10 cellular contexts compared by ENCODE assay signal in the genomic region with DNA sequence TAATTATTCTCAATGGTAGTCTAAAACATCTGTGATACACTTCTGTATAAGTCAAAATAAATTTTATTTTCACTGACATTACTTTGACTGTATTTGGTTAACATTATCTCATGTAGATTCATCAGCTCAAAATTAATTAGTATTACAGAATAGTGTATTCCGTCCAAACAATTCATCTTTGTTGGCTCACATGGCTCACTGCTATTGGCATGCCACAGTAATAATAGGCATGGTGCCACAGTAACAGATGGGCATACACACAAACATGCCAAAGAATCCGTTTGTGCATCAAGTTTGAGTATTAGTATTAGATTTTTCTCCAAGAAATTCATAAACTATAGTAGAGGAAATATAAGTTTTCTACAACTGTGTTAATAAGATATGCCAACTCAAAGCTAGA.
"Had no signal": no experiment of that assay in that cellular context is flagged by ENCODE, and none has a peak within 500 bp of the region (broad histone marks: within the 10 kb centered on the region; RNA-seq: fewer than 3 reads in every experiment).

No MANE protein-coding gene starts in this region.

- ATAC-seq: esophagus mucosa; left cardiac atrium; psoas muscle; right lobe of liver; stimulated activated naive CD8-positive, alpha-beta T cell treated with anti-CD3 and anti-CD28 coated beads, Interleukin-15, amount 100 ng/mL, for 72 hours had no signal

- DNase-seq: activated CD4-positive, alpha-beta T cell treated with anti-CD3 and anti-CD28 coated beads, Interleukin-2, amount 50 U/mL, for 1 hour; activated CD8-positive, alpha-beta memory T cell treated with anti-CD3 and anti-CD28 coated beads for 24 hours; activated naive CD4-positive, alpha-beta T cell; activated naive CD8-positive, alpha-beta T cell treated with anti-CD3 and anti-CD28 coated beads, Interleukin-2, amount 10 ng/mL, durations not matched to agents 7 days and 5 days; immature natural killer cell; left cardiac atrium; psoas muscle; right lobe of liver; stimulated activated naive CD8-positive, alpha-beta T cell treated with anti-CD3 and anti-CD28 coated beads, Interleukin-15, amount 100 ng/mL, for 72 hours had no signal
